ENCODE assay signal across 9 cellular contexts in genomic region chr16:84368327-84368996, GRCh38. TPM values are rescaled to one million over a fixed set of nuclear protein-coding genes. Genes with fewer than 3 reads are reported as not detected.
DNase-seq lines count a peak whose midpoint lies in the region; ATAC-seq and TF ChIP-seq lines count a peak whose summit lies in the region.
"Had no signal": no experiment of that assay in that cellular context is flagged by ENCODE, and none has a peak within 500 bp of the region (broad histone marks: within the 10 kb centered on the region; RNA-seq: fewer than 3 reads in every experiment).

ATP2C2 (plus strand) TSS chr16:84368538; CDS start chr16:84368616, 78 bp downstream.

- 2 to 8% methylated on average over 23 to 66 of the region's 66 CpGs for WGBS in testis, 2 donors

- H3K27ac ChIP-seq in testis = no peak within 1 kb of the TSS

- H3K27me3 ChIP-seq in testis = no peaks in the 10 kb centered on the region

- H3K9me3 ChIP-seq in T-helper 17 cell (ENCODE audit: control insufficient read depth, low read length, poor library complexity, severe bottlenecking) = no peaks in the 10 kb centered on the region
- no peaks in the 10 kb centered on the region for H3K9me3 ChIP-seq in testis

- H3K27me3 Mint-ChIP-seq in activated CD8-positive, alpha-beta T cell treated with anti-CD3 and anti-CD28 coated beads, Interleukin-2, amount 10 ng/mL, durations not matched to agents 7 days and 5 days (ENCODE audit: low read depth) = peaks cover 59% of the 10 kb centered on the region
- H3K27me3 Mint-ChIP-seq in activated CD8-positive, alpha-beta T cell treated with anti-CD3 and anti-CD28 coated beads for 36 hours = peaks cover 53% of the 10 kb centered on the region
- peaks cover 66% of the 10 kb centered on the region for H3K27me3 Mint-ChIP-seq in T-helper 17 cell

- peak; percentile 35 for ATAC-seq in activated CD8-positive, alpha-beta T cell treated with anti-CD3 and anti-CD28 coated beads, Interleukin-2, amount 10 ng/mL, durations not matched to agents 7 days and 5 days
- ATAC-seq in activated CD8-positive, alpha-beta T cell treated with anti-CD3 and anti-CD28 coated beads for 36 hours = no peak
- ATAC-seq in T-helper 17 cell (no peak), HG03442 (IDR thresholded peaks at IDR 0.05; ENCODE audit: unreplicated experiment) (no peak), GM18873 (IDR thresholded peaks at IDR 0.05; ENCODE audit: low FRiP score, unreplicated experiment) (no peak)

- CTCF ChIA-PET in activated CD8-positive, alpha-beta T cell treated with anti-CD3 and anti-CD28 coated beads, Interleukin-2, amount 10 ng/mL, durations not matched to agents 7 days and 5 days (lab: Charles Lee) = interaction anchor here (1.8 kb wide), 1 partner anchor 92 kb away, joined by 9 read pairs; no protein-coding TSS in a partner anchor
- CTCF ChIA-PET in activated CD8-positive, alpha-beta T cell treated with anti-CD3 and anti-CD28 coated beads for 36 hours (lab: Charles Lee) = no interaction called here

- no peak for TF ChIP-seq POLR2A in testis (IDR thresholded peaks at IDR 0.05)

- POLR2A ChIA-PET in activated CD8-positive, alpha-beta T cell treated with anti-CD3 and anti-CD28 coated beads, Interleukin-2, amount 10 ng/mL, durations not matched to agents 7 days and 5 days (lab: Charles Lee) = no interaction called here
- POLR2A ChIA-PET in activated CD8-positive, alpha-beta T cell treated with anti-CD3 and anti-CD28 coated beads for 36 hours (lab: Charles Lee) = no interaction called here

- peak within 1 kb of the TSS; percentile 20 to 31 for H3K4me3 ChIP-seq in testis

- no peak for DNase-seq in activated CD8-positive, alpha-beta T cell treated with anti-CD3 and anti-CD28 coated beads, Interleukin-2, amount 10 ng/mL, durations not matched to agents 7 days and 5 days
- no peak for DNase-seq in activated CD8-positive, alpha-beta T cell treated with anti-CD3 and anti-CD28 coated beads for 36 hours
- DNase-seq in T-helper 17 cell = no peak
- peak; percentile 49 for DNase-seq in kidney tubule cell (ENCODE audit: low spot score)
- DNase-seq in testis = no peak
- DNase-seq in NCI-H226 = no peak

- no peak for TF ChIP-seq CTCF in activated CD8-positive, alpha-beta T cell treated with anti-CD3 and anti-CD28 coated beads for 36 hours (IDR thresholded peaks at IDR 0.05)
- TF ChIP-seq CTCF in testis (IDR thresholded peaks at IDR 0.05) = no peak

- H3K4me3 Mint-ChIP-seq in activated CD8-positive, alpha-beta T cell treated with anti-CD3 and anti-CD28 coated beads, Interleukin-2, amount 10 ng/mL, durations not matched to agents 7 days and 5 days = no peak within 1 kb of the TSS
- H3K4me3 Mint-ChIP-seq in activated CD8-positive, alpha-beta T cell treated with anti-CD3 and anti-CD28 coated beads for 36 hours = no peak within 1 kb of the TSS
- H3K4me3 Mint-ChIP-seq in T-helper 17 cell = peak within 1 kb of the TSS; percentile 58

- intact Hi-C loops in activated CD8-positive, alpha-beta T cell treated with anti-CD3 and anti-CD28 coated beads for 36 hours (cut with micrococcal nuclease) = no loop called here
- intact Hi-C loops in testis (cut with DNase I; ENCODE audit: low total_unique reads) = no loop called here

- H3K36me3 Mint-ChIP-seq in activated CD8-positive, alpha-beta T cell treated with anti-CD3 and anti-CD28 coated beads, Interleukin-2, amount 10 ng/mL, durations not matched to agents 7 days and 5 days (ENCODE audit: low read depth) = no peaks in the 10 kb centered on the region
- H3K36me3 Mint-ChIP-seq in activated CD8-positive, alpha-beta T cell treated with anti-CD3 and anti-CD28 coated beads for 36 hours (ENCODE audit: low read depth) = no peaks in the 10 kb centered on the region
- peaks cover 5% of the 10 kb centered on the region for H3K36me3 Mint-ChIP-seq in T-helper 17 cell (ENCODE audit: low read depth)

- no peaks in the 10 kb centered on the region for H3K9me3 Mint-ChIP-seq in activated CD8-positive, alpha-beta T cell treated with anti-CD3 and anti-CD28 coated beads, Interleukin-2, amount 10 ng/mL, durations not matched to agents 7 days and 5 days (ENCODE audit: insufficient read depth)
- H3K9me3 Mint-ChIP-seq in activated CD8-positive, alpha-beta T cell treated with anti-CD3 and anti-CD28 coated beads for 36 hours = no peaks in the 10 kb centered on the region

- H3K4me1 Mint-ChIP-seq in activated CD8-positive, alpha-beta T cell treated with anti-CD3 and anti-CD28 coated beads, Interleukin-2, amount 10 ng/mL, durations not matched to agents 7 days and 5 days (ENCODE audit: low read depth) = peaks cover 22% of the 10 kb centered on the region
- peaks cover 5% of the 10 kb centered on the region for H3K4me1 Mint-ChIP-seq in activated CD8-positive, alpha-beta T cell treated with anti-CD3 and anti-CD28 coated beads for 36 hours (ENCODE audit: low read depth)
- H3K4me1 Mint-ChIP-seq in T-helper 17 cell = peaks cover 8% of the 10 kb centered on the region

- no peak within 1 kb of the TSS for H3K27ac Mint-ChIP-seq in activated CD8-positive, alpha-beta T cell treated with anti-CD3 and anti-CD28 coated beads, Interleukin-2, amount 10 ng/mL, durations not matched to agents 7 days and 5 days
- no peak within 1 kb of the TSS for H3K27ac Mint-ChIP-seq in activated CD8-positive, alpha-beta T cell treated with anti-CD3 and anti-CD28 coated beads for 36 hours
- H3K27ac Mint-ChIP-seq in T-helper 17 cell = no peak within 1 kb of the TSS

- H3K4me1 ChIP-seq in testis = no peaks in the 10 kb centered on the region

- H3K36me3 ChIP-seq in testis (ENCODE audit: low read depth, missing control alignments) = no peaks in the 10 kb centered on the region

RNA-seq across cellular contexts. Expression of gene ATP2C2, which starts in this region (rescaled TPM):
- total RNA-seq in activated CD8-positive, alpha-beta T cell treated with anti-CD3 and anti-CD28 coated beads, Interleukin-2, amount 10 ng/mL, durations not matched to agents 7 days and 5 days = not detected
- total RNA-seq in activated CD8-positive, alpha-beta T cell treated with anti-CD3 and anti-CD28 coated beads for 36 hours = not detected
- total RNA-seq in T-helper 17 cell (not detected), testis (1 to 10 TPM; 1.1 to 3.0 TPM)
- polyA plus RNA-seq in testis (ENCODE audit: insufficient read depth, low read depth, low replicate concordance) = 5.8 TPM
- total RNA-seq: skeletal muscle tissue had no signal

Comparison
In these comparisons a context has a peak if more than half of its experiments do, and no peak if none do; other contexts are left out.
1. Peak in ATAC-seq in activated CD8-positive, alpha-beta T cell treated with anti-CD3 and anti-CD28 coated beads, Interleukin-2, amount 10 ng/mL, durations not matched to agents 7 days and 5 days; RNA of the gene not detected or under 1 TPM.